In the genomic region with DNA sequence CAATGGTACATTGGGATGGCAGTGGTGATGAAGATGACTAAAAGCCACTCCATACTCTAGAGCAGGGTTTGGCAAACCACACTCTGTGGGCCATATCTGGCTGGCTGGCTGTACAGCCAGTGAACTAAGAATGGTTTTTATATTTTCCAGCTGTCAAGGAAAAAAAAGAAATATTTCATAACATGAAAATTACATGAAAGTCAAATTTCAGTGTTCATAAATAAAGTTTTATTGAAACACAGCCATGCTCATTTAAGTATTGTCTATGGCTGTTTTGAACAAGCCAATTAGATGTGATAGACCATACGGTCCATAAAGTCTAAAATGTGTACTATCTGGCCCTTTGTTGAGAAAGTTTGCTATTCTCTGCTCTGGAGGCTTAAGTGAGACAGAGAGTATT, we compare ENCODE assay signal across 1 cellular context.
TF ChIP-seq lines count a peak whose summit lies in the region.

No MANE protein-coding gene starts in this region.

TF ChIP-seq in GM23338, 12 proteins besides CTCF, POLR2A, EP300 and RAD21 (continued from another document):
- TF ChIP-seq REST (IDR thresholded peaks at IDR 0.05; ENCODE audit: unreplicated experiment) = no peak
- no peak for TF ChIP-seq EZH2phosphoT487 (IDR thresholded peaks at IDR 0.05; ENCODE audit: unreplicated experiment)
- no peak for TF ChIP-seq ZNF331 (CRISPR knock-in tag; IDR thresholded peaks at IDR 0.05; ENCODE audit: low read depth)
- TF ChIP-seq EZH2 (IDR thresholded peaks at IDR 0.05; ENCODE audit: low read depth, unreplicated experiment) = no peak
